Comparison of ENCODE assay signal across 8 cellular contexts in genomic region chr22:45612940-45613339, GRCh38. TPM values are rescaled to one million over a fixed set of nuclear protein-coding genes. Genes with fewer than 3 reads are reported as not detected.
DNase-seq lines count a peak whose midpoint lies in the region; ATAC-seq and TF ChIP-seq lines count a peak whose summit lies in the region.

No MANE protein-coding gene starts in this region.

- H3K79me2 ChIP-seq in neural cell (replicated peaks; ENCODE audit: insufficient read depth, low read length), result no peaks in the 10 kb centered on the region

- H3K27me3 ChIP-seq in esophagus (ENCODE audit: control insufficient read depth in 1 of 2, insufficient read depth in 2 of 2, low read length in 2 of 2), result no peaks in the 10 kb centered on the region
- H3K27me3 ChIP-seq in neural cell (ENCODE audit: insufficient read depth, low read depth, low read length), result no peaks in the 10 kb centered on the region

- WGBS in esophagus, 2 donors, result 61 to 63% methylated on average over 15 of the region's 15 CpGs

- TF ChIP-seq CTCF in RWPE1 (conservative IDR thresholded peaks at IDR 0.05; ENCODE audit: low read depth), result no peak
- TF ChIP-seq CTCF in neural cell (IDR thresholded peaks at IDR 0.05; ENCODE audit: poor library complexity, severe bottlenecking), result no peak

- H3K27ac ChIP-seq in RWPE1 (peak overlapping the region; percentile 77), esophagus (ENCODE audit: low read depth in 2 of 2, low read length in 1 of 2) (peak overlapping the region; percentile 6 to 83), neural cell (ENCODE audit: low read length) (peak overlapping the region; percentile 87)

- POLR2A ChIA-PET in RWPE1 (lab: Yijun Ruan, JAX; ENCODE audit: low non-redundant PET), result no interaction called here

- CTCF ChIA-PET in RWPE1 (lab: Yijun Ruan, JAX), result no interaction called here

- no peak for ATAC-seq in GM21737 (IDR thresholded peaks at IDR 0.05; ENCODE audit: unreplicated experiment)
- no peak for ATAC-seq in HG03280 (IDR thresholded peaks at IDR 0.05; ENCODE audit: unreplicated experiment)

- H3K4me1 ChIP-seq in esophagus (ENCODE audit: control insufficient read depth in 2 of 2, insufficient read depth in 2 of 2, low read length in 1 of 2), result peaks cover 0 to 3% of the 10 kb centered on the region in 2 donors

- H3F3A ChIP-seq in neural cell (ENCODE audit: insufficient read depth, low read length, poor library complexity, severe bottlenecking), result peaks cover 5% of the 10 kb centered on the region

- no peaks in the 10 kb centered on the region for H3K36me3 ChIP-seq in esophagus (ENCODE audit: control insufficient read depth in 2 of 2, insufficient read depth in 2 of 2, low read length in 1 of 2)
- H3K36me3 ChIP-seq in neural cell (ENCODE audit: insufficient read depth, low read length), result no peaks in the 10 kb centered on the region

- peak overlapping the region; percentile 48 for H3K4me2 ChIP-seq in neural cell (ENCODE audit: low read length)

- no peaks in the 10 kb centered on the region for H4K20me1 ChIP-seq in neural cell (ENCODE audit: insufficient read depth)

- no peak for TF ChIP-seq EP300 in neural cell (conservative IDR thresholded peaks at IDR 0.05; ENCODE audit: poor library complexity, severe bottlenecking)

- H2AFZ ChIP-seq in neural cell (ENCODE audit: low read depth, low read length), result peak overlapping the region; percentile 41

- H3K4me3 ChIP-seq in esophagus (ENCODE audit: low read depth in 1 of 2, low read length in 2 of 2) (peak overlapping the region in 1 of 2 donors; percentile 17), neural cell (ENCODE audit: low read length) (peak overlapping the region; percentile 50)

- no peaks in the 10 kb centered on the region for H3K9me3 ChIP-seq in esophagus (ENCODE audit: control insufficient read depth in 2 of 2, insufficient read depth in 1 of 2, low read depth in 1 of 2, low read length in 1 of 2)
- no peaks in the 10 kb centered on the region for H3K9me3 ChIP-seq in neural cell (ENCODE audit: low read length)

- peak overlapping the region; percentile 58 for H3K9ac ChIP-seq in neural cell (ENCODE audit: low read length)

- no peak for TF ChIP-seq RAD21 in neural cell (conservative IDR thresholded peaks at IDR 0.05)

- DNase-seq in AG20443 (ENCODE audit: low spot score) (peak; percentile 48), RWPE1 (ENCODE audit: low spot score) (no peak), NCI-H82 treated with DMSO at 0.1 percent for 48 hours (lab: John Stamatoyannopoulos, UW; ENCODE audit: unreplicated experiment) (no peak), HPDE6-E6E7 (ENCODE audit: extremely low spot score) (no peak)

- no peaks in the 10 kb centered on the region for H3K9me2 ChIP-seq in neural cell (ENCODE audit: insufficient read depth, low read length)

TF ChIP-seq in neural cell, 6 proteins besides CTCF, POLR2A, EP300 and RAD21:
- TF ChIP-seq MXI1 (conservative IDR thresholded peaks at IDR 0.05; ENCODE audit: poor library complexity, severe bottlenecking), result no peak
- no peak for TF ChIP-seq SMC3 (conservative IDR thresholded peaks at IDR 0.05; ENCODE audit: poor library complexity)
- no peak for TF ChIP-seq EZH2 (IDR thresholded peaks at IDR 0.05; ENCODE audit: borderline replicate concordance, insufficient read depth, low read length, poor library complexity, severe bottlenecking)
- no peak for TF ChIP-seq TAF1 (IDR thresholded peaks at IDR 0.05; ENCODE audit: low read depth)
- TF ChIP-seq POLR2AphosphoS5 (IDR thresholded peaks at IDR 0.05), result no peak
- no peak for TF ChIP-seq REST (IDR thresholded peaks at IDR 0.05; ENCODE audit: borderline replicate concordance)

RNA-seq across cellular contexts. Expression of gene ATXN10, which starts 58.7 kb away (rescaled TPM):
- 10 to 100 TPM; 23.1 to 82.7 TPM for polyA plus RNA-seq in esophagus
- polyA plus RNA-seq in neural cell, result 282 and 321 TPM in 2 replicates
- 225 and 247 TPM in 2 replicates for polyA minus RNA-seq in neural cell
